ENCODE assay signal across 8 cellular contexts in genomic region chr16:14632693-14633569, GRCh38. TPM values are rescaled to one million over a fixed set of nuclear protein-coding genes. Genes with fewer than 3 reads are reported as not detected.
A peak's percentile ranks its signal among the peaks of the same experiment; 100 is the strongest.
DNase-seq lines count a peak whose midpoint lies in the region; ATAC-seq and TF ChIP-seq lines count a peak whose summit lies in the region.

TSS of gene BFAR (plus strand) at chr16:14632951. CDS start at chr16:14644347, 11,396 bp downstream.

- H3K27me3 Mint-ChIP-seq in HFFc6 (ENCODE audit: insufficient read depth): peaks cover 2% of the 10 kb centered on the region; the same call in 1 of the 2 replicates
- no peaks in the 10 kb centered on the region for H3K27me3 Mint-ChIP-seq in activated naive CD4-positive, alpha-beta T cell treated with anti-CD3 and anti-CD28 coated beads, Interleukin-2, amount 10 ng/mL, durations not matched to agents 7 days and 5 days

- peaks cover 5% of the 10 kb centered on the region for H3K9me3 Mint-ChIP-seq in HFFc6
- no peaks in the 10 kb centered on the region for H3K9me3 Mint-ChIP-seq in activated naive CD4-positive, alpha-beta T cell treated with anti-CD3 and anti-CD28 coated beads, Interleukin-2, amount 10 ng/mL, durations not matched to agents 7 days and 5 days

- peak within 1 kb of the TSS; percentile 96 for H3K27ac Mint-ChIP-seq in HFFc6
- H3K27ac Mint-ChIP-seq in activated naive CD4-positive, alpha-beta T cell treated with anti-CD3 and anti-CD28 coated beads, Interleukin-2, amount 10 ng/mL, durations not matched to agents 7 days and 5 days: peak within 1 kb of the TSS; percentile 100

- H3K36me3 ChIP-seq in SK-N-MC (ENCODE audit: insufficient read depth, low read length) (peaks cover 5% of the 10 kb centered on the region), gastroesophageal sphincter (peaks cover 0 to 7% of the 10 kb centered on the region in 2 donors)

- H3K4me3 ChIP-seq in NB4 (ENCODE audit: low read depth, low read length): peak within 1 kb of the TSS; percentile 92
- peak within 1 kb of the TSS; percentile 83 for H3K4me3 ChIP-seq in SK-N-MC
- peak within 1 kb of the TSS; percentile 75 to 93 for H3K4me3 ChIP-seq in gastroesophageal sphincter

- peaks cover 0 to 86% (median 20%) of the 10 kb centered on the region in 3 donors for H3K4me1 ChIP-seq in gastroesophageal sphincter

- peak within 1 kb of the TSS; percentile 96 for H3K9ac ChIP-seq in SK-N-MC (ENCODE audit: insufficient read length)

- TF ChIP-seq POLR2A in NB4 (IDR thresholded peaks at IDR 0.05; ENCODE audit: extremely low read depth, insufficient read length): peak; percentile 98
- TF ChIP-seq POLR2A in gastroesophageal sphincter (IDR thresholded peaks at IDR 0.05): peak; percentile 94 to 96

- peak; percentile 79 for DNase-seq in GM04503 (ENCODE audit: low read depth)
- DNase-seq in HFFc6: peak; percentile 96
- peak; percentile 98 for DNase-seq in NB4 (ENCODE audit: low read depth)
- peak; percentile 58 for DNase-seq in SK-N-MC (ENCODE audit: low read depth, low spot score)
- peak; percentile 100 for DNase-seq in activated naive CD4-positive, alpha-beta T cell treated with anti-CD3 and anti-CD28 coated beads, Interleukin-2, amount 10 ng/mL, durations not matched to agents 7 days and 5 days
- DNase-seq in non-pigmented ciliary epithelial cell (ENCODE audit: low read depth): peak; percentile 70
- peak; percentile 98 for DNase-seq in superior temporal gyrus (ENCODE audit: extremely low spot score)

- no peaks in the 10 kb centered on the region for H3K27me3 ChIP-seq in gastroesophageal sphincter

- CTCF ChIA-PET in activated naive CD4-positive, alpha-beta T cell treated with anti-CD3 and anti-CD28 coated beads, Interleukin-2, amount 10 ng/mL, durations not matched to agents 7 days and 5 days (lab: Charles Lee): no interaction called here

- peak within 1 kb of the TSS; percentile 95 for H3K4me3 Mint-ChIP-seq in HFFc6
- peak within 1 kb of the TSS; percentile 100 for H3K4me3 Mint-ChIP-seq in activated naive CD4-positive, alpha-beta T cell treated with anti-CD3 and anti-CD28 coated beads, Interleukin-2, amount 10 ng/mL, durations not matched to agents 7 days and 5 days

- no peak for TF ChIP-seq EP300 in gastroesophageal sphincter (IDR thresholded peaks at IDR 0.05)

- peak within 1 kb of the TSS; percentile 89 for H3K27ac ChIP-seq in SK-N-MC
- peak within 1 kb of the TSS; percentile 78 to 98 (median 92) for H3K27ac ChIP-seq in gastroesophageal sphincter

- TF ChIP-seq CTCF in HFFc6 (IDR thresholded peaks at IDR 0.05): no peak
- no peak for TF ChIP-seq CTCF in NB4 (IDR thresholded peaks at IDR 0.05; ENCODE audit: low read depth, low read length)
- TF ChIP-seq CTCF in gastroesophageal sphincter (IDR thresholded peaks at IDR 0.05): no peak

- peaks cover 35% of the 10 kb centered on the region for H3K36me3 Mint-ChIP-seq in HFFc6 (ENCODE audit: low read depth)
- peaks cover 37% of the 10 kb centered on the region for H3K36me3 Mint-ChIP-seq in activated naive CD4-positive, alpha-beta T cell treated with anti-CD3 and anti-CD28 coated beads, Interleukin-2, amount 10 ng/mL, durations not matched to agents 7 days and 5 days

- 0 to 3% methylated on average over 7 to 15 of the region's 69 CpGs for WGBS in gastroesophageal sphincter (ENCODE audit: low coverage in 1 of 2), 2 donors

- peak; percentile 93 for ATAC-seq in gastroesophageal sphincter

- peaks cover 47% of the 10 kb centered on the region for H3K4me1 Mint-ChIP-seq in HFFc6 (ENCODE audit: low read depth)
- H3K4me1 Mint-ChIP-seq in activated naive CD4-positive, alpha-beta T cell treated with anti-CD3 and anti-CD28 coated beads, Interleukin-2, amount 10 ng/mL, durations not matched to agents 7 days and 5 days: peaks cover 68% of the 10 kb centered on the region

- H3K9me3 ChIP-seq in SK-N-MC (ENCODE audit: low read depth, low read length): no peaks in the 10 kb centered on the region
- no peaks in the 10 kb centered on the region for H3K9me3 ChIP-seq in gastroesophageal sphincter

RNA-seq across cellular contexts. Expression of gene BFAR, which starts in this region (rescaled TPM):
- 10 to 100 TPM; 60.8 to 70.2 (median 68.2) TPM for total RNA-seq in HFFc6 (2021; fragmentation: NEBNext Ultra II Directional; extraction: Animal tissue kit (Norgen Biotek cat#: 25700))
- total RNA-seq in gastroesophageal sphincter: 10 to 100 TPM; 53.4 to 65.1 (median 60.5) TPM

Comparison
In these comparisons a context has a peak if more than half of its experiments do, and no peak if none do; other contexts are left out.
1. Peak in every context shown above with its lines: DNase-seq, ATAC-seq, H3K4me3 ChIP-seq and H3K27ac ChIP-seq.